ENCODE assay signal across 8 cellular contexts in the genomic region with DNA sequence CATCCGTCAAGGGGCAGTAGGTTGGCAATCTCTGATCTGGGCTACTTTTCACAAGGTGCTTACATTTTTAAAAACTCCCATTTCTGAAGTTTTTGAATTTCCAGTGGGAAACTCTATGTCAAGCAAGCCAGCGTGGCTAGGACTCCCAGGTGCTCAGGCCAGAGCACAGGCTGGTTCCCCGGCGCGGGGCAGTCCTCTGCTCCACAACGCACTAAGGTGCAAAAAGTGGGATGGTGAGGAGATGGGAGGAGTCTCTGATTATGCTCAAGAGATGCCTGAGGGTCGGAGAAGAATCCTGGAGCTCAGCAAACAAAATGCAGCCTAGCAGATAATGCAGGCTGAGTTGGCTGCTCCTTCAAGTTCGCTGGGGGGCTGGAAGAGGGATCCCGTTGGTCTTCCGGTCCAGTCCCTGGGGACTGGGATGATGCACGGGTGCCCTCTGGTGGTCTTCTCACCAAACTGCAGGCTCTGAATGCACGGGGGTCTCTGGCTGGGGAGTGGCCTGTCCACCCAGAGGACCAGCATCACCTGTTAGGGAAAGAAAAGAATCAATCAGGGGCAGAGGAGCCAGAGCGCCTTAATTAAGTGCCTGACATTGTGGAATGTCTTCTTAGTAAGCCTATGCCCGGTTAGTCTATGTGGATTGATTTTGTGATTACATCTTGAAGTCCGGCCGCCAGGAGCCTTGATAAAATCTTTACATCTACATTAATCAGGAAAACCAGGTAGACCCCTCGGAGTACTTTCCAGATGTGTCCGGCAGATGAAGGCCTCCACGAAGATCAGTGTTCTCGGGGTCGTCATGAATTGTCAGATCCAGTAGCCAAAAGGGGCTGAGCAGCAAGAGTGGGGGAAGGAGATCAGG.
DNase-seq lines count a peak whose midpoint lies in the region; ATAC-seq and TF ChIP-seq lines count a peak whose summit lies in the region.

No MANE protein-coding gene starts in this region.

- no peak overlapping the region for H3K27ac Mint-ChIP-seq in activated naive CD4-positive, alpha-beta T cell treated with anti-CD3 and anti-CD28 coated beads, Interleukin-2, amount 50 U/mL, for 72 hours

- DNase-seq in NOMO-1 treated with DMSO at 0.1 percent for 48 hours (lab: John Stamatoyannopoulos, UW; ENCODE audit: unreplicated experiment) (peak; percentile 6), NOMO-1 treated with dmso at 0.1 percent for 144 hours (lab: John Stamatoyannopoulos, UW; ENCODE audit: unreplicated experiment) (no peak), NCI-H82 treated with DMSO at 0.1 percent for 48 hours (lab: John Stamatoyannopoulos, UW; ENCODE audit: unreplicated experiment) (peak; percentile 77), left ventricle myocardium inferior (no peak), putamen (ENCODE audit: low spot score) (peak; percentile 22), NCI-H2107 (lab: John Stamatoyannopoulos, UW) (no peak)
- DNase-seq in activated naive CD4-positive, alpha-beta T cell treated with anti-CD3 and anti-CD28 coated beads, Interleukin-2, amount 50 U/mL, for 72 hours (ENCODE audit: low spot score in 2 of 2): peak in 1 of 2 donors; percentile 56

- no peaks in the 10 kb centered on the region for H3K9me3 Mint-ChIP-seq in activated naive CD4-positive, alpha-beta T cell treated with anti-CD3 and anti-CD28 coated beads, Interleukin-2, amount 50 U/mL, for 72 hours

- no peaks in the 10 kb centered on the region for H3K9me3 ChIP-seq in left ventricle myocardium inferior (replicated peaks)

- no peaks in the 10 kb centered on the region for H3K36me3 Mint-ChIP-seq in activated naive CD4-positive, alpha-beta T cell treated with anti-CD3 and anti-CD28 coated beads, Interleukin-2, amount 50 U/mL, for 72 hours

- no peaks in the 10 kb centered on the region for H3K27me3 ChIP-seq in left ventricle myocardium inferior (ENCODE audit: low read depth)

- peak overlapping the region; percentile 40 for H3K4me3 ChIP-seq in left ventricle myocardium inferior

- H3K4me1 ChIP-seq in left ventricle myocardium inferior: peaks cover 40% of the 10 kb centered on the region

- ATAC-seq in HG02571 (IDR thresholded peaks at IDR 0.05; ENCODE audit: unreplicated experiment): peak; percentile 63
- peak; percentile 34 to 64 for ATAC-seq in activated naive CD4-positive, alpha-beta T cell treated with anti-CD3 and anti-CD28 coated beads, Interleukin-2, amount 50 U/mL, for 72 hours

- TF ChIP-seq CTCF in left ventricle myocardium inferior (IDR thresholded peaks at IDR 0.05; ENCODE audit: borderline replicate concordance): peak; percentile 91

- peak overlapping the region; percentile 88 for H3K27ac ChIP-seq in left ventricle myocardium inferior (replicated peaks)

- intact Hi-C loops in left ventricle myocardium inferior (cut with micrococcal nuclease): no loop called here

- no peaks in the 10 kb centered on the region for H3K36me3 ChIP-seq in left ventricle myocardium inferior

Comparison
In these comparisons a context has a peak if more than half of its experiments do, and no peak if none do; other contexts are left out.
1. DNase-seq: peak in NOMO-1 treated with DMSO at 0.1 percent for 48 hours (single experiment), NCI-H82 treated with DMSO at 0.1 percent for 48 hours (single experiment) and putamen (single experiment); none in NOMO-1 treated with dmso at 0.1 percent for 144 hours (single experiment), left ventricle myocardium inferior (single experiment) and NCI-H2107 (single experiment).